In genomic region chr1:88683516-88683847, GRCh38 we compare ENCODE assay signal across 8 cellular contexts. TPM values are rescaled to one million over a fixed set of nuclear protein-coding genes. Genes with fewer than 3 reads are reported as not detected.
DNase-seq lines count a peak whose midpoint lies in the region; ATAC-seq and TF ChIP-seq lines count a peak whose summit lies in the region.

No MANE protein-coding gene starts in this region.

- intact Hi-C loops in lower leg skin (cut with DNase I; ENCODE audit: low total_unique reads), result no loop called here

- ATAC-seq in GM19455 (IDR thresholded peaks at IDR 0.05; ENCODE audit: unreplicated experiment), result peak; percentile 23

- TF ChIP-seq CTCF in BE2C (IDR thresholded peaks at IDR 0.05; ENCODE audit: low read depth, low read length) (no peak), HL-60 (IDR thresholded peaks at IDR 0.05; ENCODE audit: insufficient read depth, low read length) (no peak), WERI-Rb-1 (IDR thresholded peaks at IDR 0.05; ENCODE audit: low read depth, low read length) (no peak), cardiac fibroblast (IDR thresholded peaks at IDR 0.05; ENCODE audit: low read depth, low read length) (no peak), lower leg skin (IDR thresholded peaks at IDR 0.05) (no peak)

- H3K9me3 ChIP-seq in BE2C (no peaks in the 10 kb centered on the region), WERI-Rb-1 (ENCODE audit: severe bottlenecking) (no peaks in the 10 kb centered on the region)

- WGBS in lower leg skin, 2 donors, result 0 to 1% methylated on average over 8 of the region's 8 CpGs

- H3K27me3 ChIP-seq in BE2C, result no peaks in the 10 kb centered on the region
- H3K27me3 ChIP-seq in HL-60 (ENCODE audit: insufficient read depth, poor library complexity, severe bottlenecking), result no peaks in the 10 kb centered on the region
- no peaks in the 10 kb centered on the region for H3K27me3 ChIP-seq in WERI-Rb-1 (ENCODE audit: insufficient read depth, low read depth, severe bottlenecking)

- H3K4me3 ChIP-seq in BE2C (ENCODE audit: low read depth, low read length) (peak overlapping the region; percentile 81), HL-60 (replicated peaks; ENCODE audit: insufficient read depth, low read length) (peak overlapping the region; percentile 45), WERI-Rb-1 (ENCODE audit: low read depth, low read length) (peak overlapping the region; percentile 86), cardiac fibroblast (replicated peaks in 1 of 2; ENCODE audit: low read depth in 2 of 2, low read length in 2 of 2) (peak overlapping the region; percentile 89 to 96), lower leg skin (ENCODE audit: low read depth, poor library complexity, severe bottlenecking) (peak overlapping the region; percentile 46)

- TF ChIP-seq POLR2A in lower leg skin (IDR thresholded peaks at IDR 0.05), result no peak

- H3K4me1 ChIP-seq in BE2C, result no peaks in the 10 kb centered on the region

- H3K36me3 ChIP-seq in BE2C (no peaks in the 10 kb centered on the region), WERI-Rb-1 (peaks cover 17% of the 10 kb centered on the region)

- DNase-seq in BE2C (peak; percentile 16), HL-60 (ENCODE audit: low read depth in 1 of 2, low spot score in 1 of 2) (peak in 1 of 2 experiments; percentile 79), WERI-Rb-1 (peak; percentile 70), cardiac fibroblast (ENCODE audit: low read depth in 2 of 2) (no peak), lower leg skin (ENCODE audit: low spot score in 2 of 2) (peak; percentile 31 to 87), kidney glomerular epithelial cell (lab: John Stamatoyannopoulos, UW) (no peak)
- peak; percentile 16 for DNase-seq in stimulated activated CD8-positive, alpha-beta memory T cell treated with anti-CD3 and anti-CD28 coated beads, Interleukin-15, amount 100 ng/mL, for 1 hour (ENCODE audit: low read depth)

- H3K27ac ChIP-seq in HL-60 (replicated peaks) (peak overlapping the region; percentile 87), WERI-Rb-1 (peak overlapping the region; percentile 96)

RNA-seq across cellular contexts. Expression of gene PKN2, which starts 0.6 kb away (rescaled TPM):
- 9.2 TPM for polyA plus RNA-seq in BE2C (2012; ENCODE audit: insufficient read depth, insufficient read length, low read depth)
- total RNA-seq in lower leg skin, result 10 to 100 TPM; 25.1 to 34.6 (median 29.8) TPM

Comparison
In these comparisons a context has a peak if more than half of its experiments do, and no peak if none do; other contexts are left out.
1. DNase-seq: peak in BE2C (single experiment), WERI-Rb-1 (single experiment), lower leg skin (2 of 2) and stimulated activated CD8-positive, alpha-beta memory T cell treated with anti-CD3 and anti-CD28 coated beads, Interleukin-15, amount 100 ng/mL, for 1 hour (single experiment); none in cardiac fibroblast (0 of 2) and kidney glomerular epithelial cell (single experiment).
2. Peak in every context shown above with its lines, with median percentiles within 50 percentile points of each other: H3K4me3 ChIP-seq.